20 cellular contexts compared by ENCODE assay signal in genomic region chr1:156226782-156227181, GRCh38. TPM values are rescaled to one million over a fixed set of nuclear protein-coding genes. Genes with fewer than 3 reads are reported as not detected.
DNase-seq lines count a peak whose midpoint lies in the region; ATAC-seq lines count a peak whose summit lies in the region.
"Had no signal": no experiment of that assay in that cellular context is flagged by ENCODE, and none has a peak within 500 bp of the region (broad histone marks: within the 10 kb centered on the region; RNA-seq: fewer than 3 reads in every experiment).

No MANE protein-coding gene starts in this region.

- peak overlapping the region; percentile 85 for H3K27ac Mint-ChIP-seq in activated CD4-positive, alpha-beta T cell treated with anti-CD3 and anti-CD28 coated beads for 36 hours
- peak overlapping the region in 2 of 3 donors; percentile 69 to 73 for H3K27ac Mint-ChIP-seq in IgD-negative memory B cell
- peak overlapping the region; percentile 90 for H3K27ac Mint-ChIP-seq in activated naive CD8-positive, alpha-beta T cell treated with anti-CD3 and anti-CD28 coated beads, Interleukin-2, amount 50 U/mL, for 24 hours
- H3K27ac Mint-ChIP-seq: HFFc6, mesothelial cell of epicardium had no signal

- ATAC-seq in activated CD4-positive, alpha-beta T cell treated with anti-CD3 and anti-CD28 coated beads for 36 hours = no peak
- peak; percentile 4 for ATAC-seq in GM19351 (IDR thresholded peaks at IDR 0.05; ENCODE audit: unreplicated experiment)
- no peak for ATAC-seq in activated naive CD8-positive, alpha-beta T cell treated with anti-CD3 and anti-CD28 coated beads, Interleukin-2, amount 50 U/mL, for 24 hours

- peaks cover 50% of the 10 kb centered on the region for H3K36me3 Mint-ChIP-seq in activated CD4-positive, alpha-beta T cell treated with anti-CD3 and anti-CD28 coated beads for 36 hours (ENCODE audit: low read depth)
- peaks cover 6% of the 10 kb centered on the region for H3K36me3 Mint-ChIP-seq in IgD-negative memory B cell
- H3K36me3 Mint-ChIP-seq in activated naive CD8-positive, alpha-beta T cell treated with anti-CD3 and anti-CD28 coated beads, Interleukin-2, amount 50 U/mL, for 24 hours (ENCODE audit: low read depth) = peaks cover 47% of the 10 kb centered on the region

- intact Hi-C loops in activated CD4-positive, alpha-beta T cell treated with anti-CD3 and anti-CD28 coated beads for 36 hours (cut with DNase I, micrococcal nuclease) = loop anchor here in 1 of 2 experiments (5.0 kb wide), 1 partner anchor 56 kb away; the partner anchor contains the start of genes SMG5 and TMEM79

- CTCF ChIA-PET in activated CD4-positive, alpha-beta T cell treated with anti-CD3 and anti-CD28 coated beads for 36 hours (lab: Charles Lee) = interaction anchor here (0.8 to 7.8 kb wide), 8 partner anchors 9 to 136 kb away, joined by 3 to 229 read pairs (median 27); partner anchors contain the start of gene SMG5

- peaks cover 40% of the 10 kb centered on the region for H3K4me1 Mint-ChIP-seq in activated CD4-positive, alpha-beta T cell treated with anti-CD3 and anti-CD28 coated beads for 36 hours
- peaks cover 0 to 5% (median 3%) of the 10 kb centered on the region in 3 donors for H3K4me1 Mint-ChIP-seq in IgD-negative memory B cell
- H3K4me1 Mint-ChIP-seq in activated naive CD8-positive, alpha-beta T cell treated with anti-CD3 and anti-CD28 coated beads, Interleukin-2, amount 50 U/mL, for 24 hours = peaks cover 55% of the 10 kb centered on the region

- H3K4me3 ChIP-seq in SJCRH30 = no peak overlapping the region
- H3K4me3 ChIP-seq: BLaER1, MG63 had no signal

- H3K27me3 ChIP-seq in SJCRH30 = no peaks in the 10 kb centered on the region
- H3K27me3 ChIP-seq: BLaER1, MG63 had no signal

- H3K36me3 ChIP-seq in SJCRH30 = peaks cover 19% of the 10 kb centered on the region

- no peak overlapping the region for H3K27ac ChIP-seq in SJCRH30

- no peaks in the 10 kb centered on the region for H3K27me3 Mint-ChIP-seq in activated CD4-positive, alpha-beta T cell treated with anti-CD3 and anti-CD28 coated beads for 36 hours
- H3K27me3 Mint-ChIP-seq in IgD-negative memory B cell = no peaks in the 10 kb centered on the region
- no peaks in the 10 kb centered on the region for H3K27me3 Mint-ChIP-seq in activated naive CD8-positive, alpha-beta T cell treated with anti-CD3 and anti-CD28 coated beads, Interleukin-2, amount 50 U/mL, for 24 hours

- no peaks in the 10 kb centered on the region for H3K9me3 ChIP-seq in SJCRH30 (replicated peaks)
- H3K9me3 ChIP-seq: BLaER1, MG63 had no signal

- H3K4me1 ChIP-seq in SJCRH30 = no peaks in the 10 kb centered on the region

- no peak for DNase-seq in activated CD4-positive, alpha-beta T cell treated with anti-CD3 and anti-CD28 coated beads for 36 hours
- no peak for DNase-seq in activated CD4-positive, alpha-beta T cell treated with anti-CD3 and anti-CD28 coated beads, Interleukin-2, amount 50 U/mL, for 48 hours
- no peak for DNase-seq in activated naive CD8-positive, alpha-beta T cell treated with anti-CD3 and anti-CD28 coated beads, Interleukin-2, amount 50 U/mL, for 24 hours
- DNase-seq in SJCRH30 (no peak), globus pallidus (ENCODE audit: low spot score) (no peak), DMS 273 treated with DMSO at 0.1 percent for 48 hours (lab: John Stamatoyannopoulos, UW) (no peak)
- DNase-seq: GF-D8; HFFc6; kidney glomerular epithelial cell; MG63; NCI-H187 treated with DMSO at 0.1 percent for 48 hours; SHP77 treated with DMSO at 0.1 percent for 48 hours; stimulated activated CD4-positive, alpha-beta T cell treated with anti-CD3 and anti-CD28 coated beads, Interleukin-12 subunit alpha, Interleukin-12 subunit beta, amount 100 ng/mL, for 4 hours; stimulated activated naive CD4-positive, alpha-beta T cell treated with Interleukin-2 at 50 U/mL for 16 hours; T-helper 9 cell had no signal

- no peaks in the 10 kb centered on the region for H3K9me3 Mint-ChIP-seq in activated CD4-positive, alpha-beta T cell treated with anti-CD3 and anti-CD28 coated beads for 36 hours (ENCODE audit: low read depth)
- no peaks in the 10 kb centered on the region for H3K9me3 Mint-ChIP-seq in IgD-negative memory B cell
- no peaks in the 10 kb centered on the region for H3K9me3 Mint-ChIP-seq in activated naive CD8-positive, alpha-beta T cell treated with anti-CD3 and anti-CD28 coated beads, Interleukin-2, amount 50 U/mL, for 24 hours
- H3K9me3 Mint-ChIP-seq: HFFc6, mesothelial cell of epicardium, neural crest cell had no signal

- no peak overlapping the region for H3K4me3 Mint-ChIP-seq in activated CD4-positive, alpha-beta T cell treated with anti-CD3 and anti-CD28 coated beads for 36 hours
- H3K4me3 Mint-ChIP-seq in IgD-negative memory B cell = peak overlapping the region in 1 of 4 donors; percentile 27
- no peak overlapping the region for H3K4me3 Mint-ChIP-seq in activated naive CD8-positive, alpha-beta T cell treated with anti-CD3 and anti-CD28 coated beads, Interleukin-2, amount 50 U/mL, for 24 hours
- H3K4me3 Mint-ChIP-seq: HFFc6, mesothelial cell of epicardium, neural crest cell had no signal

- POLR2A ChIA-PET in activated CD4-positive, alpha-beta T cell treated with anti-CD3 and anti-CD28 coated beads for 36 hours (lab: Charles Lee) = interaction anchor here (0.7 to 4.2 kb wide), 5 partner anchors 9 to 207 kb away, joined by 4 to 34 read pairs (median 7); partner anchors contain the start of gene PMF1

RNA-seq across cellular contexts. Expression of gene PMF1, which starts 14.0 kb away (rescaled TPM):
- 100 to 1,000 TPM; 108 to 117 TPM for total RNA-seq in activated CD4-positive, alpha-beta T cell treated with anti-CD3 and anti-CD28 coated beads for 36 hours
- polyA plus RNA-seq in IgD-negative memory B cell = 87.0 TPM
- total RNA-seq in SJCRH30 (2014; rRNA removed; shearing (Covaris generic)) = 59.7 and 63.5 TPM in 2 replicates

RNA-seq across cellular contexts. Expression of gene BGLAP, which starts 15.2 kb away (rescaled TPM):
- total RNA-seq in activated CD4-positive, alpha-beta T cell treated with anti-CD3 and anti-CD28 coated beads for 36 hours = 1 to 10 TPM; 2.1 to 2.4 TPM
- not detected for polyA plus RNA-seq in IgD-negative memory B cell
- 0.18 and 0.38 TPM in 2 replicates for total RNA-seq in SJCRH30 (2014; rRNA removed; shearing (Covaris generic))

RNA-seq across cellular contexts. Expression of gene PAQR6, which starts 21.1 kb away (rescaled TPM):
- total RNA-seq in activated CD4-positive, alpha-beta T cell treated with anti-CD3 and anti-CD28 coated beads for 36 hours = 1 to 10 TPM; 4.7 to 5.7 TPM
- polyA plus RNA-seq in IgD-negative memory B cell = 0.44 TPM
- total RNA-seq in SJCRH30 (2014; rRNA removed; shearing (Covaris generic)) = 1.2 and 1.7 TPM in 2 replicates

RNA-seq across cellular contexts. Expression of gene SLC25A44, which starts 32.9 kb away (rescaled TPM):
- total RNA-seq in activated CD4-positive, alpha-beta T cell treated with anti-CD3 and anti-CD28 coated beads for 36 hours = 10 to 100 TPM; 42.4 to 51.9 TPM
- polyA plus RNA-seq in IgD-negative memory B cell = 16.6 TPM
- total RNA-seq in SJCRH30 (2014; rRNA removed; shearing (Covaris generic)) = 12.3 and 12.9 TPM in 2 replicates

RNA-seq across cellular contexts. Expression of gene SMG5, which starts 55.8 kb away (rescaled TPM):
- 10 to 100 TPM; 61.7 to 64.6 TPM for total RNA-seq in activated CD4-positive, alpha-beta T cell treated with anti-CD3 and anti-CD28 coated beads for 36 hours
- 27.2 TPM for polyA plus RNA-seq in IgD-negative memory B cell
- 70.3 and 74.2 TPM in 2 replicates for total RNA-seq in SJCRH30 (2014; rRNA removed; shearing (Covaris generic))
